Comparison of ENCODE assay signal across 21 cellular contexts in the genomic region with DNA sequence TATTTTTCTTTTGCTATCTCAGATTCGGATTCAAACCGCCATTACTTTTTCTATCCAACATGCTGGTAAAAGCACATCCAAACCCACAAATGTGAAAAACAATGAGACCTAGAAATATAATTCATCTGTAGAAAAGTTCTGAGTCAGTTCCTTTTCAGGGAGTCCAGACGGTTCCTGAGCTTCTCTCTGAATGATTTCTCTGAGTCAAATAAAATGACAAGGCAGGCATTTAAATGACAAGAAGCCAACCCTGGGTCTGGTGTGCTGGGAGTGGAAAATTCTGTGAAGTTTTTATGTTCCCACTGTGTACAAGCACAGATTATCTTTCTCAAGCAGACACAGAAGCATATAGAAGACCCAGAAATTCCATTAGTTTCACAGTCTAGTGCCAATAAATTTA.
"Had no signal": no experiment of that assay in that cellular context is flagged by ENCODE, and none has a peak within 500 bp of the region (broad histone marks: within the 10 kb centered on the region; RNA-seq: fewer than 3 reads in every experiment).

No MANE protein-coding gene starts in this region.

- ATAC-seq: heart right ventricle; left cardiac atrium; naive thymus-derived CD8-positive, alpha-beta T cell; psoas muscle had no signal

- H3K4me3 ChIP-seq: ascending aorta, heart right ventricle, neural progenitor cell, ovary, psoas muscle, right atrium auricular region, suprapubic skin, tibial nerve had no signal

- H3K27me3 ChIP-seq: ascending aorta, brain microvascular endothelial cell, heart right ventricle, neural progenitor cell, ovary, right atrium auricular region, suprapubic skin, tibial nerve had no signal

- H3K4me1 ChIP-seq: neural progenitor cell, suprapubic skin had no signal

- H3K9ac ChIP-seq: neural progenitor cell had no signal

- H3K36me3 ChIP-seq: ascending aorta, brain microvascular endothelial cell, heart right ventricle, neural progenitor cell, ovary, right atrium auricular region, suprapubic skin, tibial nerve, WERI-Rb-1 had no signal

- H3K4me2 ChIP-seq: neural progenitor cell had no signal

- H2AFZ ChIP-seq: neural progenitor cell had no signal

- H3K27ac ChIP-seq: ascending aorta, brain microvascular endothelial cell, epithelial cell of prostate, heart right ventricle, neural progenitor cell, ovary, psoas muscle, right atrium auricular region, suprapubic skin, WERI-Rb-1 had no signal

- H3K9me3 ChIP-seq: ascending aorta, heart right ventricle, ovary, psoas muscle, right atrium auricular region, suprapubic skin, tibial nerve had no signal

- DNase-seq: activated CD4-positive, CD25-positive, alpha-beta regulatory T cell treated with anti-CD3 and anti-CD28 coated beads, Interleukin-2, amount 50 U/mL, for 72 hours; activated T-cell treated with anti-CD3 and anti-CD28 coated beads, Interleukin-2, amount 50 U/mL, for 1 hour; brain microvascular endothelial cell; caudate nucleus; endodermal cell; heart right ventricle; islet precursor cell; left cardiac atrium; mesenchymal stem cell; naive thymus-derived CD8-positive, alpha-beta T cell; ovary; psoas muscle; stimulated activated CD4-positive, alpha-beta T cell treated with anti-CD3 and anti-CD28 coated beads, Interleukin-12 subunit alpha, Interleukin-12 subunit beta, amount 100 ng/mL, for 4 hours; stimulated activated CD4-positive, alpha-beta T cell treated with anti-CD3 and anti-CD28 coated beads, Interleukin-4, amount 100 ng/mL, for 4 hours; WERI-Rb-1 had no signal
